ENCODE assay signal across 8 cellular contexts in the genomic region with DNA sequence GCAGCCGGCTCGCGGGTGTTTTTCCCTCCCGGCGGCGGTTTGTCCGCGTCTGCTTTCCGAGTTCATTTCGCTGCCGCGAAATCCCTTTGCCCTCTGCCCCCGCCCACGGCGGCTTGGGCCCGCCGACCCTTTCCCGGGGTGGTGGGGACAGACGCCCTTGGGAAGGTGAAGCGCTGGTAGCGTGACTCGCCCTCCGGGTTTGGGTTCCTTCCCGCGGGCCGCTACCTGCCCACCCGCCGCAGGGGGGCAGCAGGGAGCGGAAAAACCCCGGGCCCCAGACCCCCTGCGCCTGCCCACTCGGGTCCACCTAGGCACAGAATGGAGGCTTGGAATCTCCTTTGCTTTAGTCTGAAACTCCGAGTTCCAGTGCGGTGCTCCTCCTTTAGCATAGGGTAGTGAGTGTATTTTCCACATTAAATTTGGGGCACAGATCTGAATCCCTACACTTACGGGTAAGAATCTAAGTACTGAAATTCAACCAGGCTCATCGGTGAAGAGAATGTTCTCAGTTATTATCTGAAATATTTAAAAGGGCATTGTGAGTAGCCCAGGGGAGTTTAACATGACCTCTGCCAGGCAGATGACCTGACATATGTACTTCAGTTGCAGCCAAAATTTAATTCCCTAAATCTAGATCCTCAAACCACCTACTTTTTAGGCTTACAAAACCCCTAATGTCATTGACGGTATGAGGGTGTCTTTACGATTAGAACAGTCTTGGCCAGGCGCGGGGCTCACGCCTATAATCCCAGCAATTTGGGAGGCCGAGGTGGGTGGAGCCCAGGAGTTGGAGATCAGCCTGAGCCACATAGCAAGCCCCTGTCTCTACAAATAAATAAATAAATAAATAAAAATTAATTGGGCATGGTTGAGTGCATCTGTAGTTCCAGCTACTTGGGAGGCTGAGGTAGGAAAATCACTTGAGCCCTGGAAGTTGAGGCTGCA. TPM values are rescaled to one million over a fixed set of nuclear protein-coding genes. Genes with fewer than 3 reads are reported as not detected.
DNase-seq lines count a peak whose midpoint lies in the region; ATAC-seq lines count a peak whose summit lies in the region.

No MANE protein-coding gene starts in this region.

- H3K27me3 Mint-ChIP-seq in memory B cell, result no peaks in the 10 kb centered on the region

- peak overlapping the region; percentile 83 for H3K4me3 Mint-ChIP-seq in memory B cell

- ATAC-seq in Right ventricle myocardium inferior (peak; percentile 32), HG02970 (IDR thresholded peaks at IDR 0.05; ENCODE audit: low FRiP score, unreplicated experiment) (peak; percentile 37), memory B cell (ENCODE audit: low read depth) (peak; percentile 66)

- H3K4me1 Mint-ChIP-seq in memory B cell, result peaks cover 17% of the 10 kb centered on the region

- peak overlapping the region; percentile 91 for H3K27ac Mint-ChIP-seq in memory B cell

- intact Hi-C loops in Right ventricle myocardium inferior (cut with DNase I) (loop anchor here (1.0 to 5.0 kb wide), 4 partner anchors 14 to 166 kb away; a partner anchor contains a TSS), cardiac septum (cut with DNase I) (loop anchor here (10.0 kb wide), 1 partner anchor 88 kb away; no protein-coding TSS in a partner anchor)

- peaks cover 12% of the 10 kb centered on the region for H3K36me3 Mint-ChIP-seq in memory B cell

- DNase-seq in Right ventricle myocardium inferior (ENCODE audit: missing footprints) (peak; percentile 74), cardiac septum (ENCODE audit: low spot score) (no peak), NCI-H2171 treated with DMSO at 0.1 percent for 48 hours (lab: John Stamatoyannopoulos, UW) (peak; percentile 54), dermis blood vessel endothelial cell (peak; percentile 69), memory B cell (ENCODE audit: low spot score in 2 of 2) (peak; percentile 68 to 80)
- DNase-seq in activated CD4-positive, alpha-beta T cell treated with anti-CD3 and anti-CD28 coated beads for 4 hours, result peak; percentile 73 to 74
- DNase-seq in stimulated activated CD8-positive, alpha-beta memory T cell treated with anti-CD3 and anti-CD28 coated beads, Interleukin-15, amount 100 ng/mL, for 1 hour (ENCODE audit: low read depth), result peak; percentile 46

- no peaks in the 10 kb centered on the region for H3K9me3 Mint-ChIP-seq in memory B cell

RNA-seq across cellular contexts. Expression of a gene that starts 1.0 kb away (rescaled TPM):
- total RNA-seq in Right ventricle myocardium inferior (278 TPM), cardiac septum (225 TPM), dermis blood vessel endothelial cell (537 and 883 TPM in 2 replicates)

RNA-seq across cellular contexts. Expression of a gene that starts 13.9 kb away (rescaled TPM):
- total RNA-seq in Right ventricle myocardium inferior (18.8 TPM), cardiac septum (23.2 TPM), dermis blood vessel endothelial cell (100 and 135 TPM in 2 replicates)

RNA-seq across cellular contexts. Expression of a gene that starts 46.6 kb away (rescaled TPM):
- 49.4 TPM for total RNA-seq in Right ventricle myocardium inferior
- 57.8 TPM for total RNA-seq in cardiac septum
- total RNA-seq in dermis blood vessel endothelial cell, result 121 and 122 TPM in 2 replicates
